8 cellular contexts compared by ENCODE assay signal in the genomic region with DNA sequence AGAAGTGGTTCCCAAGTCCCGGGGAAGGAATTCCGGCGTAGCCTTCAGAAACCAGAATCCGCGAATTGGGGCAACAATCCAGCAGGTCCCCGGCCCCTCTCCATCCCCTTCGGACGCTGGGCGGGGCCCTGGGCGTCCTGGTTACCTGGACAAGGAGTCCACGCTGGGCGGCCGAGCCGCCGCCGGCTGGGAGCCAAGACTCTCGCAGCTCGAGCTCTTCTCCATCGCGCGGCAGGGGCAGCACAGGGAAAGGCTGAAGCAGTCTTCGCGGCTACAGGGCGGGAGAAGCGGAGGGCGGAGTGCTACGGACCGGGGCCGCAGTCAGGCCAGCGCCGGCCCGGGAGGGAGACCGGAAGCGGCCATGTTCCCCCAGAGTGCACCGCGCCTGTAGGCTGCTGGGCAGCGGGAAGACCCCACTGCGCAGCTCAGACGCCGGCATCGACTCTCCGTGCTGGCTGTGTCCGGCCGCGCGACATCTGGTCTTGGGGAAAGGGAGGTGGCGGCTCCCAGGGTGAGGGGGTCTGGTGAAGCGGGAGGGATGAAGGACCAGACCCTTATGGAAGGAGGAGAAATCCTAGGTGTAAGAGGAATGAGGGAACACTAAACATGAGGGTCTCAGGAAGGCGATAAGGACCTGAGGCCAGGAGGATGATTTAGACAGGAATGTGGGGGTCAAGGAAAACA. TPM values are rescaled to one million over a fixed set of nuclear protein-coding genes. Genes with fewer than 3 reads are reported as not detected.
DNase-seq lines count a peak whose midpoint lies in the region; ATAC-seq and TF ChIP-seq lines count a peak whose summit lies in the region.

MTMR2 (minus strand) TSS at position 378 of the 684 bp plus-strand sequence; CDS start at position 225, 153 bp downstream.

- peaks cover 9% of the 10 kb centered on the region for H3K36me3 Mint-ChIP-seq in activated naive CD8-positive, alpha-beta T cell treated with anti-CD3 and anti-CD28 coated beads for 36 hours

- TF ChIP-seq EP300 in SK-N-SH (IDR thresholded peaks at IDR 0.05; ENCODE audit: borderline replicate concordance in 1 of 2, low read depth in 1 of 2, low read length in 1 of 2), result peak in 1 of 2 experiments; percentile 20; a peak in 1 of 4 replicates
- no peak for TF ChIP-seq EP300 in ovary (IDR thresholded peaks at IDR 0.05)

- H3K27ac Mint-ChIP-seq in activated naive CD8-positive, alpha-beta T cell treated with anti-CD3 and anti-CD28 coated beads for 36 hours, result peak within 1 kb of the TSS; percentile 100

- H2AFZ ChIP-seq in KMS-11 (ENCODE audit: low read depth) (peak within 1 kb of the TSS; percentile 54), SK-N-SH (ENCODE audit: low read depth) (peak within 1 kb of the TSS; percentile 94)

- no peaks in the 10 kb centered on the region for H4K20me1 ChIP-seq in KMS-11 (ENCODE audit: insufficient read depth)
- no peaks in the 10 kb centered on the region for H4K20me1 ChIP-seq in SK-N-SH (ENCODE audit: insufficient read depth)

- H3K9me3 ChIP-seq in SK-N-SH (no peaks in the 10 kb centered on the region), ovary (no peaks in the 10 kb centered on the region), thyroid gland (no peaks in the 10 kb centered on the region)

- H3K4me3 Mint-ChIP-seq in activated naive CD8-positive, alpha-beta T cell treated with anti-CD3 and anti-CD28 coated beads for 36 hours, result peak within 1 kb of the TSS; percentile 100

- H3K4me2 ChIP-seq in KMS-11 (peak within 1 kb of the TSS; percentile 29; the same call in 1 of the 2 replicates), SK-N-SH (peak within 1 kb of the TSS; percentile 92)

- H3K9me3 Mint-ChIP-seq in activated naive CD8-positive, alpha-beta T cell treated with anti-CD3 and anti-CD28 coated beads for 36 hours, result no peaks in the 10 kb centered on the region

- CTCF ChIA-PET in SK-N-SH (lab: Yijun Ruan, JAX), result interaction anchor here (1.9 to 2.2 kb wide), 2 partner anchors 88 to 419 kb away, joined by 6 to 7 read pairs; partner anchors contain the start of gene MAML2

- TF ChIP-seq CTCF in KMS-11 (conservative IDR thresholded peaks at IDR 0.05; ENCODE audit: low read depth, low read length), result no peak
- no peak for TF ChIP-seq CTCF in SK-N-SH (IDR thresholded peaks at IDR 0.05)
- no peak for TF ChIP-seq CTCF in ovary (IDR thresholded peaks at IDR 0.05)
- no peak for TF ChIP-seq CTCF in thyroid gland (IDR thresholded peaks at IDR 0.05)

- H3K4me1 ChIP-seq in KMS-11 (ENCODE audit: low read depth, poor library complexity, severe bottlenecking) (no peaks in the 10 kb centered on the region), SK-N-SH (ENCODE audit: control insufficient read depth in 1 of 2, insufficient read depth in 2 of 2, low read depth in 1 of 2, low read length in 1 of 2) (peaks cover 0 to 11% of the 10 kb centered on the region in 2 experiments; a peak in 3 of 4 replicates), ovary (ENCODE audit: insufficient read depth) (no peaks in the 10 kb centered on the region), thyroid gland (peaks cover 10 to 20% of the 10 kb centered on the region in 2 donors)

- no peaks in the 10 kb centered on the region for H3K9me2 ChIP-seq in SK-N-SH

- DNase-seq in ELR (ENCODE audit: low read depth), result peak; percentile 84
- peak; percentile 90 for DNase-seq in SK-N-SH
- peak; percentile 73 for DNase-seq in activated naive CD8-positive, alpha-beta T cell treated with anti-CD3 and anti-CD28 coated beads for 36 hours
- DNase-seq in head of caudate nucleus, result peak; percentile 60 to 95 (median 85)
- peak; percentile 77 to 87 (median 83) for DNase-seq in ovary
- peak; percentile 76 to 77 for DNase-seq in thyroid gland

- peak; percentile 99 for ATAC-seq in GM21786 (IDR thresholded peaks at IDR 0.05; ENCODE audit: unreplicated experiment)

- H3K9ac ChIP-seq in KMS-11, result peak within 1 kb of the TSS; percentile 51; the same call in 1 of the 2 replicates
- H3K9ac ChIP-seq in SK-N-SH, result peak within 1 kb of the TSS; percentile 97

- intact Hi-C loops in head of caudate nucleus (cut with DNase I), result no loop called here
- intact Hi-C loops in ovary (cut with DNase I), result no loop called here
- intact Hi-C loops in thyroid gland (cut with DNase I), result no loop called here

- WGBS in SK-N-SH (ENCODE audit: low lambda C conversion rate), result under 1% methylated on average over 26 of the region's 49 CpGs
- WGBS in ovary, 3 donors, result 0 to 1% (median 1%) methylated on average over 48 to 49 of the region's 49 CpGs
- 0 to 1% methylated on average over 21 to 25 of the region's 49 CpGs for WGBS in thyroid gland, 2 donors

- no peak within 1 kb of the TSS for H3K4me3 ChIP-seq in KMS-11 (IDR thresholded peaks at IDR 0.05; ENCODE audit: insufficient read depth, low read depth, low read length)
- peak within 1 kb of the TSS; percentile 94 to 97 for H3K4me3 ChIP-seq in SK-N-SH (ENCODE audit: low read depth in 2 of 2, low read length in 1 of 2)
- peak within 1 kb of the TSS; percentile 69 for H3K4me3 ChIP-seq in ovary
- H3K4me3 ChIP-seq in thyroid gland (replicated peaks in 1 of 3), result peak within 1 kb of the TSS; percentile 81 to 90 (median 81)

- peaks cover 4% of the 10 kb centered on the region for H3F3A ChIP-seq in SK-N-SH (replicated peaks; ENCODE audit: insufficient read depth)

- no peaks in the 10 kb centered on the region for H3K27me3 Mint-ChIP-seq in activated naive CD8-positive, alpha-beta T cell treated with anti-CD3 and anti-CD28 coated beads for 36 hours

- POLR2A ChIA-PET in SK-N-SH (lab: Yijun Ruan, JAX), result no interaction called here

- H3K36me3 ChIP-seq in KMS-11 (ENCODE audit: insufficient read depth), result no peaks in the 10 kb centered on the region
- peaks cover 0 to 9% of the 10 kb centered on the region in 2 experiments for H3K36me3 ChIP-seq in SK-N-SH (replicated peaks in 1 of 2; ENCODE audit: control insufficient read depth in 1 of 2, insufficient read depth in 2 of 2, low read length in 1 of 2)
- H3K36me3 ChIP-seq in ovary, result no peaks in the 10 kb centered on the region
- H3K36me3 ChIP-seq in thyroid gland, result no peaks in the 10 kb centered on the region

- peaks cover 23% of the 10 kb centered on the region for H3K4me1 Mint-ChIP-seq in activated naive CD8-positive, alpha-beta T cell treated with anti-CD3 and anti-CD28 coated beads for 36 hours

- H3K27ac ChIP-seq in KMS-11, result peak within 1 kb of the TSS; percentile 28; the same call in 1 of the 2 replicates
- H3K27ac ChIP-seq in SK-N-SH (ENCODE audit: low read depth in 2 of 2, low read length in 1 of 2), result peak within 1 kb of the TSS; percentile 90 to 97
- H3K27ac ChIP-seq in ovary, result peak within 1 kb of the TSS; percentile 93 to 94
- peak within 1 kb of the TSS; percentile 94 to 99 (median 97) for H3K27ac ChIP-seq in thyroid gland

- no peaks in the 10 kb centered on the region for H3K27me3 ChIP-seq in KMS-11 (ENCODE audit: insufficient read depth, low read depth)
- H3K27me3 ChIP-seq in SK-N-SH (ENCODE audit: insufficient read depth), result no peaks in the 10 kb centered on the region
- H3K27me3 ChIP-seq in ovary, result no peaks in the 10 kb centered on the region
- H3K27me3 ChIP-seq in thyroid gland, result no peaks in the 10 kb centered on the region

- no peak for TF ChIP-seq RAD21 in SK-N-SH (IDR thresholded peaks at IDR 0.05; ENCODE audit: low read length)

- no peaks in the 10 kb centered on the region for H3K79me2 ChIP-seq in KMS-11 (ENCODE audit: insufficient read depth, low read depth)
- peaks cover 69% of the 10 kb centered on the region for H3K79me2 ChIP-seq in SK-N-SH (ENCODE audit: insufficient read depth)

- TF ChIP-seq POLR2A in ovary (IDR thresholded peaks at IDR 0.05), result peak; percentile 85
- peak; percentile 43 to 82 for TF ChIP-seq POLR2A in thyroid gland (IDR thresholded peaks at IDR 0.05)

TF ChIP-seq in SK-N-SH, 30 proteins besides CTCF, POLR2A, EP300 and RAD21 (continues in another document):
- peak; percentile 84 for TF ChIP-seq GABPA (IDR thresholded peaks at IDR 0.05; ENCODE audit: low read depth)
- TF ChIP-seq, protein P1, sequence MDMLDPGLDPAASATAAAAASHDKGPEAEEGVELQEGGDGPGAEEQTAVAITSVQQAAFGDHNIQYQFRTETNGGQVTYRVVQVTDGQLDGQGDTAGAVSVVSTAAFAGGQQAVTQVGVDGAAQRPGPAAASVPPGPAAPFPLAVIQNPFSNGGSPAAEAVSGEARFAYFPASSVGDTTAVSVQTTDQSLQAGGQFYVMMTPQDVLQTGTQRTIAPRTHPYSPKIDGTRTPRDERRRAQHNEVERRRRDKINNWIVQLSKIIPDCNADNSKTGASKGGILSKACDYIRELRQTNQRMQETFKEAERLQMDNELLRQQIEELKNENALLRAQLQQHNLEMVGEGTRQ (IDR thresholded peaks at IDR 0.05; ENCODE audit: borderline replicate concordance, low read depth, low read length), result no peak
- TF ChIP-seq FOXJ3 (CRISPR knock-in tag; IDR thresholded peaks at IDR 0.05), result no peak
- TF ChIP-seq ELF1 (IDR thresholded peaks at IDR 0.05), result peak; percentile 62; the same call in 1 of the 2 replicates
- peak; percentile 30; the same call in 1 of the 2 replicates for TF ChIP-seq NFIC (IDR thresholded peaks at IDR 0.05; ENCODE audit: borderline replicate concordance)
- no peak for TF ChIP-seq IRF3 (IDR thresholded peaks at IDR 0.05; ENCODE audit: low read depth, low read length)
- TF ChIP-seq SIN3A (IDR thresholded peaks at IDR 0.05; ENCODE audit: borderline replicate concordance, low read depth, low read length), result peak; percentile 77; the same call in 1 of the 2 replicates

RNA-seq across cellular contexts. Expression of gene MTMR2, which starts in this region (rescaled TPM):
- polyA plus RNA-seq in SK-N-SH (2012; rRNA removed) (8.6 and 9.4 TPM in 2 replicates), ovary (10 to 100 TPM; 14.1 to 42.5 TPM)
- polyA plus RNA-seq in SK-N-SH (2012; cell fraction: cytosol; rRNA removed), result 12.3 and 12.9 TPM in 2 replicates
- 5.2 and 8.8 TPM in 2 replicates for polyA plus RNA-seq in SK-N-SH (2012; cell fraction: nucleus; rRNA removed)
- total RNA-seq in activated naive CD8-positive, alpha-beta T cell treated with anti-CD3 and anti-CD28 coated beads for 36 hours, result 10 to 100 TPM; 48.0 to 51.7 TPM
- total RNA-seq in ovary (10 to 100 TPM; 14.4 to 29.7 (median 24.3) TPM), thyroid gland (10 to 100 TPM; 24.1 to 27.5 (median 27.0) TPM)

Comparison
In these comparisons a context has a peak if more than half of its experiments do, and no peak if none do; other contexts are left out.
1. H3K27ac ChIP-seq: peak in every context shown above with its lines; median percentile 97 in thyroid gland; 94 in SK-N-SH; 94 in ovary; 28 in KMS-11.